ENCODE assay signal across 8 cellular contexts in genomic region chr1:25905680-25906643, GRCh38. TPM values are rescaled to one million over a fixed set of nuclear protein-coding genes. Genes with fewer than 3 reads are reported as not detected.
DNase-seq lines count a peak whose midpoint lies in the region; ATAC-seq and TF ChIP-seq lines count a peak whose summit lies in the region.

Gene STMN1 (minus strand): TSS chr1:25906419. CDS start chr1:25904676, 1,743 bp downstream.

- peak within 1 kb of the TSS; percentile 94 for H3K4me3 Mint-ChIP-seq in activated naive CD4-positive, alpha-beta T cell treated with anti-CD3 and anti-CD28 coated beads, Interleukin-2, amount 50 U/mL, for 24 hours

- H3K9me3 Mint-ChIP-seq in activated naive CD4-positive, alpha-beta T cell treated with anti-CD3 and anti-CD28 coated beads, Interleukin-2, amount 50 U/mL, for 24 hours = no peaks in the 10 kb centered on the region

- H3K4me1 ChIP-seq in osteoblast (ENCODE audit: insufficient read depth, low read length) (peaks cover 23% of the 10 kb centered on the region), testis (peaks cover 10% of the 10 kb centered on the region)

- WGBS in testis, 2 donors = 0% methylated on average over 10 to 73 of the region's 102 CpGs

- peak within 1 kb of the TSS; percentile 83 for H3K4me2 ChIP-seq in osteoblast (ENCODE audit: insufficient read depth, low read length)

- H3K27me3 ChIP-seq in osteoblast (ENCODE audit: insufficient read depth, low read length) (no peaks in the 10 kb centered on the region), testis (no peaks in the 10 kb centered on the region)

- H3K27ac Mint-ChIP-seq in activated naive CD4-positive, alpha-beta T cell treated with anti-CD3 and anti-CD28 coated beads, Interleukin-2, amount 50 U/mL, for 24 hours = peak within 1 kb of the TSS; percentile 92

- no peak for TF ChIP-seq CTCF in osteoblast (IDR thresholded peaks at IDR 0.05; ENCODE audit: extremely low read depth, low read depth, low read length)
- TF ChIP-seq CTCF in testis (IDR thresholded peaks at IDR 0.05) = no peak

- H3K9me3 ChIP-seq in osteoblast (ENCODE audit: low read depth, low read length) = no peaks in the 10 kb centered on the region
- no peaks in the 10 kb centered on the region for H3K9me3 ChIP-seq in testis

- no peaks in the 10 kb centered on the region for H4K20me1 ChIP-seq in osteoblast (ENCODE audit: insufficient read depth, low read length)

- DNase-seq in GM03348 (ENCODE audit: low spot score) (peak; percentile 90), HCEC 1CT (peak; percentile 90), MV-4-11 (lab: John Stamatoyannopoulos, UW) (peak; percentile 87), globus pallidus (ENCODE audit: low spot score) (peak; percentile 91), osteoblast (ENCODE audit: insufficient read length, low spot score, missing footprints) (peak; percentile 97), testis (peak; percentile 96)

- H3K4me3 ChIP-seq in osteoblast (ENCODE audit: insufficient read depth, low read length) (peak within 1 kb of the TSS; percentile 75), testis (peak within 1 kb of the TSS; percentile 82 to 83)

- H3K36me3 Mint-ChIP-seq in activated naive CD4-positive, alpha-beta T cell treated with anti-CD3 and anti-CD28 coated beads, Interleukin-2, amount 50 U/mL, for 24 hours = peaks cover 1% of the 10 kb centered on the region

- intact Hi-C loops in testis (cut with DNase I; ENCODE audit: low total_unique reads) = no loop called here

- peak within 1 kb of the TSS; percentile 77 for H3K27ac ChIP-seq in osteoblast (ENCODE audit: low read depth, low read length)
- H3K27ac ChIP-seq in testis = peak within 1 kb of the TSS; percentile 48 to 91

- peak within 1 kb of the TSS; percentile 88 for H2AFZ ChIP-seq in osteoblast (ENCODE audit: low read length)

- peak; percentile 93 for ATAC-seq in SK-N-SH treated with all-trans-retinoic acid at 6 μM for 48 hours

- no peaks in the 10 kb centered on the region for H3K27me3 Mint-ChIP-seq in activated naive CD4-positive, alpha-beta T cell treated with anti-CD3 and anti-CD28 coated beads, Interleukin-2, amount 50 U/mL, for 24 hours

- peak; percentile 85 for TF ChIP-seq POLR2A in testis (IDR thresholded peaks at IDR 0.05)

- H3K79me2 ChIP-seq in osteoblast (ENCODE audit: insufficient read depth, low read length) = peaks cover 40% of the 10 kb centered on the region

- peaks cover 30% of the 10 kb centered on the region for H3K4me1 Mint-ChIP-seq in activated naive CD4-positive, alpha-beta T cell treated with anti-CD3 and anti-CD28 coated beads, Interleukin-2, amount 50 U/mL, for 24 hours

- H3K36me3 ChIP-seq in osteoblast (ENCODE audit: insufficient read depth, low read length) = peaks cover 23% of the 10 kb centered on the region
- no peaks in the 10 kb centered on the region for H3K36me3 ChIP-seq in testis (ENCODE audit: low read depth, missing control alignments)

TF ChIP-seq in SK-N-SH treated with all-trans-retinoic acid at 6 μM for 48 hours, 23 proteins besides CTCF, POLR2A, EP300 and RAD21:
- no peak for TF ChIP-seq BACH2 (CRISPR knock-in tag; IDR thresholded peaks at IDR 0.05; ENCODE audit: borderline replicate concordance)
- no peak for TF ChIP-seq ZFP3 (CRISPR knock-in tag; IDR thresholded peaks at IDR 0.05)
- TF ChIP-seq TSHZ2 (CRISPR knock-in tag; IDR thresholded peaks at IDR 0.05) = no peak
- no peak for TF ChIP-seq TOX (CRISPR knock-in tag; IDR thresholded peaks at IDR 0.05; ENCODE audit: borderline replicate concordance)
- TF ChIP-seq POU6F1 (CRISPR knock-in tag; IDR thresholded peaks at IDR 0.05; ENCODE audit: borderline replicate concordance, low read depth) = no peak
- no peak for TF ChIP-seq GLIS3 (CRISPR knock-in tag; IDR thresholded peaks at IDR 0.05)
- no peak for TF ChIP-seq ZFP30 (CRISPR knock-in tag; IDR thresholded peaks at IDR 0.05)
- TF ChIP-seq ARNTL (CRISPR knock-in tag; IDR thresholded peaks at IDR 0.05; ENCODE audit: borderline replicate concordance, low read depth) = peak; percentile 73; the same call in 1 of the 2 replicates
- no peak for TF ChIP-seq ESRRG (CRISPR knock-in tag; IDR thresholded peaks at IDR 0.05)
- no peak for TF ChIP-seq TCF4 (CRISPR knock-in tag; IDR thresholded peaks at IDR 0.05; ENCODE audit: borderline replicate concordance)
- no peak for TF ChIP-seq ZNF565 (CRISPR knock-in tag; conservative IDR thresholded peaks at IDR 0.05; ENCODE audit: low read depth)
- no peak for TF ChIP-seq PPARA (CRISPR knock-in tag; IDR thresholded peaks at IDR 0.05; ENCODE audit: borderline replicate concordance)
- TF ChIP-seq PATZ1 (CRISPR knock-in tag; IDR thresholded peaks at IDR 0.05; ENCODE audit: borderline replicate concordance) = peak; percentile 73
- TF ChIP-seq CSDC2 (CRISPR knock-in tag; IDR thresholded peaks at IDR 0.05) = no peak
TF ChIP-seq in SK-N-SH treated with all-trans-retinoic acid at 6 μM for 48 hours: peak in this region for 2.

RNA-seq across cellular contexts. Expression of gene STMN1, which starts in this region (rescaled TPM):
- 34.7 and 35.1 TPM in 2 replicates for total RNA-seq in osteoblast
- 100 to 1,000 TPM; 230 to 393 TPM for total RNA-seq in testis
- 727 TPM for polyA plus RNA-seq in testis (ENCODE audit: insufficient read depth, low read depth, low replicate concordance)

Comparison
In these comparisons a context has a peak if more than half of its experiments do, and no peak if none do; other contexts are left out.
1. Peak in every context shown above with its lines: DNase-seq, ATAC-seq, H3K4me3 ChIP-seq and H3K27ac ChIP-seq.